Comparison of ENCODE assay signal across 8 cellular contexts in genomic region chr1:43227138-43227836, GRCh38. TPM values are rescaled to one million over a fixed set of nuclear protein-coding genes. Genes with fewer than 3 reads are reported as not detected.
A peak's percentile ranks its signal among the peaks of the same experiment; 100 is the strongest.
DNase-seq lines count a peak whose midpoint lies in the region; ATAC-seq and TF ChIP-seq lines count a peak whose summit lies in the region.

No MANE protein-coding gene starts in this region.

- H3F3A ChIP-seq in neural progenitor cell (ENCODE audit: low read depth), result peaks cover 10% of the 10 kb centered on the region

- no peak for ATAC-seq in GM21390 (IDR thresholded peaks at IDR 0.05; ENCODE audit: unreplicated experiment)

- H3K4me1 ChIP-seq in KMS-11 (ENCODE audit: low read depth, poor library complexity, severe bottlenecking) (no peaks in the 10 kb centered on the region), neural progenitor cell (peaks cover 11% of the 10 kb centered on the region)

- H3K79me2 ChIP-seq in KMS-11 (ENCODE audit: insufficient read depth, low read depth) (no peaks in the 10 kb centered on the region), neural progenitor cell (ENCODE audit: low read depth) (no peaks in the 10 kb centered on the region)

- no peaks in the 10 kb centered on the region for H3K9me3 Mint-ChIP-seq in neural progenitor cell

- H3K4me2 ChIP-seq in KMS-11, result no peak overlapping the region
- no peak overlapping the region for H3K4me2 ChIP-seq in neural progenitor cell

- H3K9me3 ChIP-seq in neural progenitor cell (ENCODE audit: low read depth), result no peaks in the 10 kb centered on the region

- peak; percentile 91 for TF ChIP-seq CTCF in KMS-11 (conservative IDR thresholded peaks at IDR 0.05; ENCODE audit: low read depth, low read length)
- peak; percentile 93 for TF ChIP-seq CTCF in fibroblast of the aortic adventitia (IDR thresholded peaks at IDR 0.05; ENCODE audit: insufficient read depth, low read length)
- peak; percentile 96 for TF ChIP-seq CTCF in neural progenitor cell (IDR thresholded peaks at IDR 0.05)

- peaks cover 12% of the 10 kb centered on the region for H3K27me3 Mint-ChIP-seq in neural progenitor cell (ENCODE audit: insufficient read depth, low read depth)

- H3K36me3 Mint-ChIP-seq in neural progenitor cell, result no peaks in the 10 kb centered on the region

- H4K20me1 ChIP-seq in KMS-11 (ENCODE audit: insufficient read depth), result no peaks in the 10 kb centered on the region
- H4K20me1 ChIP-seq in neural progenitor cell (ENCODE audit: low read depth), result no peaks in the 10 kb centered on the region

- peaks cover 15% of the 10 kb centered on the region for H3K4me1 Mint-ChIP-seq in neural progenitor cell

- no peak overlapping the region for H3K4me3 ChIP-seq in KMS-11 (IDR thresholded peaks at IDR 0.05; ENCODE audit: insufficient read depth, low read depth, low read length)
- H3K4me3 ChIP-seq in fibroblast of the aortic adventitia (ENCODE audit: low read depth, low read length), result no peak overlapping the region
- H3K4me3 ChIP-seq in neural progenitor cell, result no peak overlapping the region

- no peak overlapping the region for H3K27ac Mint-ChIP-seq in neural progenitor cell

- H3K4me3 Mint-ChIP-seq in neural progenitor cell, result no peak overlapping the region

- H3K36me3 ChIP-seq in KMS-11 (ENCODE audit: insufficient read depth) (no peaks in the 10 kb centered on the region), neural progenitor cell (no peaks in the 10 kb centered on the region)

- 0 out of 2 replicates have a peak overlapping the region, but pooled peaks have one; percentile 14 for H2AFZ ChIP-seq in KMS-11 (ENCODE audit: low read depth)
- H2AFZ ChIP-seq in neural progenitor cell (replicated peaks), result peak overlapping the region; percentile 48

- peak; percentile 85 for DNase-seq in ELR (ENCODE audit: low read depth)
- DNase-seq in RKO (ENCODE audit: low spot score), result peak; percentile 74
- DNase-seq in activated T-cell treated with anti-CD3 and anti-CD28 coated beads, Interleukin-2, amount 50 U/mL, for 48 hours, result peak; percentile 90 to 91
- peak; percentile 81 for DNase-seq in fibroblast of the aortic adventitia (ENCODE audit: low read depth)
- DNase-seq in neural progenitor cell (ENCODE audit: low spot score), result peak; percentile 90
- DNase-seq in substantia nigra (lab: John Stamatoyannopoulos, UW), result peak in 47 of 49 donors; percentile 20 to 93 (median 70)

- no peak overlapping the region for H3K9ac ChIP-seq in KMS-11
- H3K9ac ChIP-seq in neural progenitor cell, result no peak overlapping the region

- H3K27ac ChIP-seq in KMS-11, result no peak overlapping the region
- H3K27ac ChIP-seq in neural progenitor cell, result no peak overlapping the region
- H3K27ac ChIP-seq in substantia nigra (ENCODE audit: low read depth, low read length, poor library complexity, severe bottlenecking), result no peak overlapping the region

- H3K27me3 ChIP-seq in KMS-11 (ENCODE audit: insufficient read depth, low read depth), result no peaks in the 10 kb centered on the region
- H3K27me3 ChIP-seq in neural progenitor cell, result no peaks in the 10 kb centered on the region

RNA-seq across cellular contexts. Expression of gene TMEM125, which starts 42.5 kb away (rescaled TPM):
- total RNA-seq in fibroblast of the aortic adventitia (ENCODE audit: low replicate concordance) (not detected in 2 replicates), neural progenitor cell (ENCODE audit: low replicate concordance) (0.73 and 2.2 TPM in 2 replicates)

RNA-seq across cellular contexts. Expression of gene CFAP57, which starts 55.2 kb away (rescaled TPM):
- total RNA-seq in fibroblast of the aortic adventitia (ENCODE audit: low replicate concordance), result 0.45 and 0.49 TPM in 2 replicates
- total RNA-seq in neural progenitor cell (ENCODE audit: low replicate concordance), result 0.40 and 0.97 TPM in 2 replicates

RNA-seq across cellular contexts. Expression of gene EBNA1BP2, which starts 55.2 kb away (rescaled TPM):
- 59.4 and 65.9 TPM in 2 replicates for total RNA-seq in fibroblast of the aortic adventitia (ENCODE audit: low replicate concordance)
- 43.2 and 71.6 TPM in 2 replicates for total RNA-seq in neural progenitor cell (ENCODE audit: low replicate concordance)

RNA-seq across cellular contexts. Expression of gene C1orf210, which starts 58.1 kb away (rescaled TPM):
- total RNA-seq in fibroblast of the aortic adventitia (ENCODE audit: low replicate concordance) (not detected in 2 replicates), neural progenitor cell (ENCODE audit: low replicate concordance) (not detected in 2 replicates)
